ENCODE assay signal across 8 cellular contexts in genomic region chr13:49585220-49586157, GRCh38. TPM values are rescaled to one million over a fixed set of nuclear protein-coding genes. Genes with fewer than 3 reads are reported as not detected.
DNase-seq lines count a peak whose midpoint lies in the region; ATAC-seq and TF ChIP-seq lines count a peak whose summit lies in the region.

RCBTB1 (minus strand) TSS chr13:49585558; CDS start chr13:49567279, 18,279 bp downstream.

- H3K27me3 ChIP-seq in HUES64 (ENCODE audit: insufficient read depth, low read length) = peaks cover 5% of the 10 kb centered on the region; the same call in 1 of the 2 replicates

- peaks cover 11% of the 10 kb centered on the region for H3K27me3 Mint-ChIP-seq in nephron progenitor cell (ENCODE audit: low read depth, poor library complexity)
- no peaks in the 10 kb centered on the region for H3K27me3 Mint-ChIP-seq in stimulated activated naive CD8-positive, alpha-beta T cell treated with anti-CD3 and anti-CD28 coated beads, Interleukin-15, amount 100 ng/mL, for 72 hours

- peaks cover 41% of the 10 kb centered on the region for H3K4me1 Mint-ChIP-seq in nephron progenitor cell
- H3K4me1 Mint-ChIP-seq in stimulated activated naive CD8-positive, alpha-beta T cell treated with anti-CD3 and anti-CD28 coated beads, Interleukin-15, amount 100 ng/mL, for 72 hours = peaks cover 33% of the 10 kb centered on the region

- TF ChIP-seq CTCF in fibroblast of villous mesenchyme (IDR thresholded peaks at IDR 0.05; ENCODE audit: insufficient read depth, low read depth, low read length) (no peak), nephron progenitor cell (IDR thresholded peaks at IDR 0.05) (no peak)

- peak within 1 kb of the TSS; percentile 81 for H3K27ac Mint-ChIP-seq in nephron progenitor cell
- peak within 1 kb of the TSS; percentile 96 for H3K27ac Mint-ChIP-seq in stimulated activated naive CD8-positive, alpha-beta T cell treated with anti-CD3 and anti-CD28 coated beads, Interleukin-15, amount 100 ng/mL, for 72 hours

- H3K4me3 ChIP-seq in HUES64 (ENCODE audit: low read length) (peak within 1 kb of the TSS; percentile 89), fibroblast of villous mesenchyme (ENCODE audit: low read depth, low read length) (peak within 1 kb of the TSS; percentile 93)

- peaks cover 3% of the 10 kb centered on the region for H3K9me3 Mint-ChIP-seq in nephron progenitor cell
- H3K9me3 Mint-ChIP-seq in stimulated activated naive CD8-positive, alpha-beta T cell treated with anti-CD3 and anti-CD28 coated beads, Interleukin-15, amount 100 ng/mL, for 72 hours = no peaks in the 10 kb centered on the region

- WGBS in HUES64 = under 1% methylated on average over 86 of the region's 87 CpGs

- peak within 1 kb of the TSS; percentile 82 for H3K27ac ChIP-seq in HUES64 (ENCODE audit: low read depth, low read length)

- no peaks in the 10 kb centered on the region for H3K9me3 ChIP-seq in HUES64 (ENCODE audit: insufficient read depth, low read depth, low read length)

- H3K4me1 ChIP-seq in HUES64 (ENCODE audit: insufficient read depth, low read length) = peaks cover 16% of the 10 kb centered on the region

- peak within 1 kb of the TSS; percentile 95 for H3K4me3 Mint-ChIP-seq in nephron progenitor cell
- peak within 1 kb of the TSS; percentile 83 to 93 for H3K4me3 Mint-ChIP-seq in stimulated activated naive CD8-positive, alpha-beta T cell treated with anti-CD3 and anti-CD28 coated beads, Interleukin-15, amount 100 ng/mL, for 72 hours

- peak within 1 kb of the TSS; percentile 93 for H3K9ac ChIP-seq in HUES64 (ENCODE audit: low read depth, low read length)

- DNase-seq in DMS153 treated with DMSO at 0.1 percent for 48 hours (lab: John Stamatoyannopoulos, UW; ENCODE audit: unreplicated experiment) (peak; percentile 53), RPMI8226 (peak; percentile 83), activated gamma-delta T cell (lab: John Stamatoyannopoulos, UW) (peak; percentile 68), fibroblast of villous mesenchyme (ENCODE audit: low read depth) (peak; percentile 59), nephron progenitor cell (peak; percentile 78)
- DNase-seq in stimulated activated naive CD8-positive, alpha-beta T cell treated with anti-CD3 and anti-CD28 coated beads, Interleukin-15, amount 100 ng/mL, for 72 hours = peak; percentile 70 to 74

- ATAC-seq in GM21423 (IDR thresholded peaks at IDR 0.05; ENCODE audit: unreplicated experiment) = peak; percentile 91
- ATAC-seq in stimulated activated naive CD8-positive, alpha-beta T cell treated with anti-CD3 and anti-CD28 coated beads, Interleukin-15, amount 100 ng/mL, for 72 hours = peak; percentile 96

- H3K36me3 Mint-ChIP-seq in nephron progenitor cell (ENCODE audit: low read depth) = peaks cover 24% of the 10 kb centered on the region

- H3K36me3 ChIP-seq in HUES64 (ENCODE audit: insufficient read depth, low read length) = peaks cover 9% of the 10 kb centered on the region

RNA-seq across cellular contexts. Expression of gene RCBTB1, which starts in this region (rescaled TPM):
- polyA plus RNA-seq in HUES64 (2013, experiment 1 of 2) = 22.8 TPM
- polyA plus RNA-seq in HUES64 (2013, experiment 2 of 2) = 23.5 TPM
- total RNA-seq in fibroblast of villous mesenchyme = 17.4 and 25.5 TPM in 2 replicates

Comparison
In these comparisons a context has a peak if more than half of its experiments do, and no peak if none do; other contexts are left out.
1. Peak in every context shown above with its lines: DNase-seq, ATAC-seq, H3K4me3 ChIP-seq and H3K27ac ChIP-seq.